Comparison of ENCODE assay signal across 7 cellular contexts in the genomic region with DNA sequence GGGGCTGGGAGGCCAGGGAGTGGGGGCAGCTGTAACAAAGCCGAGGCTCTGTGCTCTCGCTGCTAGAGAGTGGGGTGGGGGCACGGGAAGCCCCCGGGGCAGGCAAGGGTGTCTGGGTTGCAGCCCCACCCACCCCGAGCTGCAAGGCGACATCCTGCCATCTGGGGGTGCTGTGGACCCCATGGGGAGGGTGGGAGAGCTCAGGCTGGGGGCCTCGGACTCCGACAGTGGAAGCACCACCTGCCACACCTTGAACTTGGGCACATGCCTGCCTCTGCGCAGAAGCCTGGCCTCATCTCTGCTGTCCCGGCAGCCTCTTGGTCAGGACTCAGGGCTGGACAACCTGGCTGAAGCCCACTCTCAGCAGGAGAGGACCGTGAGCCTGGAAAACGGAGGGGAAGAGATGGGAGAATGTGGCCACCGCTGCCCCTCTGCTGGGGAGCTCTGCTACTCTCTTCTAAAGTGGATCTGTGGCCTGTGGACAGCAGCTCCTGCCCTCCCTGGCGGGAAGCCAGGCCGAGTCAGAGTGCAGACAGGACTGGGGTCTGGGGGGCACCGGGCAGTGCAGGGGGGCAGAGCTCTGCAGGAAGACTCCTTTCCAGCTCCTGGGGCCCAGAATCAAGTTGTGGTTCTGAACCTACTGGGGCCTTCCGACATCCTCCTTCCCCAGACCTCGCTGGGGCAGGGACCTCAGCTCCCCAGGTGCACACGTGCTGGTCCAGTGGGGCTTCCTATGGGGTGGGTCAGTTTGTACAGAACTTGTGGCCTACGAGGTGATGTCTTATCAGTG.
A peak's percentile ranks its signal among the peaks of the same experiment; 100 is the strongest.
DNase-seq lines count a peak whose midpoint lies in the region; TF ChIP-seq lines count a peak whose summit lies in the region.
"Not testable (repeated sequence)": the region's sequence is repeated elsewhere in the genome, so short reads cannot be mapped to it uniquely, and the experiment has no call there.

No MANE protein-coding gene starts in this region.

- H3K27me3 ChIP-seq in H7 (ENCODE audit: control insufficient read depth, insufficient read depth, low read length) = not testable (repeated sequence)

- H3K9me3 Mint-ChIP-seq in type B pancreatic cell = not testable (repeated sequence)

- not testable (repeated sequence) for H3K4me3 ChIP-seq in H7 (ENCODE audit: insufficient read depth, low read depth, low read length); choroid plexus epithelial cell (ENCODE audit: low read depth, low read length)

- not testable (repeated sequence) for H3K27ac Mint-ChIP-seq in type B pancreatic cell

- not testable (repeated sequence) for H3K4me1 Mint-ChIP-seq in type B pancreatic cell (ENCODE audit: unreplicated experiment)

- not testable (repeated sequence) for H3K36me3 ChIP-seq in H7 (replicated peaks; ENCODE audit: control insufficient read depth, insufficient read depth, low read length)

- H3K4me3 Mint-ChIP-seq in type B pancreatic cell = not testable (repeated sequence)

- intact Hi-C loops in posterior vena cava (cut with DNase I) = not testable (repeated sequence)

- not testable (repeated sequence) for H3K27me3 Mint-ChIP-seq in type B pancreatic cell

- H3K36me3 Mint-ChIP-seq in type B pancreatic cell = not testable (repeated sequence)

- peak; percentile 4 for TF ChIP-seq CTCF in choroid plexus epithelial cell (conservative IDR thresholded peaks at IDR 0.05; ENCODE audit: low read depth, low read length)
- not testable (repeated sequence) for TF ChIP-seq CTCF in type B pancreatic cell (conservative IDR thresholded peaks at IDR 0.05)

- DNase-seq in H7 (peak; percentile 65), islet precursor cell (peak; percentile 31), mesenteric fat pad (ENCODE audit: low spot score) (peak; percentile 41), posterior vena cava (ENCODE audit: low spot score) (peak; percentile 65), type B pancreatic cell (ENCODE audit: extremely low spot score, unreplicated experiment) (peak; percentile 25)
- peak; percentile 29 for DNase-seq in activated CD8-positive, alpha-beta memory T cell treated with anti-CD3 and anti-CD28 coated beads, Interleukin-2, amount 50 U/mL, for 48 hours
- not testable (repeated sequence) for DNase-seq in choroid plexus epithelial cell (ENCODE audit: low read depth)
